ENCODE assay signal across 8 cellular contexts in the genomic region with DNA sequence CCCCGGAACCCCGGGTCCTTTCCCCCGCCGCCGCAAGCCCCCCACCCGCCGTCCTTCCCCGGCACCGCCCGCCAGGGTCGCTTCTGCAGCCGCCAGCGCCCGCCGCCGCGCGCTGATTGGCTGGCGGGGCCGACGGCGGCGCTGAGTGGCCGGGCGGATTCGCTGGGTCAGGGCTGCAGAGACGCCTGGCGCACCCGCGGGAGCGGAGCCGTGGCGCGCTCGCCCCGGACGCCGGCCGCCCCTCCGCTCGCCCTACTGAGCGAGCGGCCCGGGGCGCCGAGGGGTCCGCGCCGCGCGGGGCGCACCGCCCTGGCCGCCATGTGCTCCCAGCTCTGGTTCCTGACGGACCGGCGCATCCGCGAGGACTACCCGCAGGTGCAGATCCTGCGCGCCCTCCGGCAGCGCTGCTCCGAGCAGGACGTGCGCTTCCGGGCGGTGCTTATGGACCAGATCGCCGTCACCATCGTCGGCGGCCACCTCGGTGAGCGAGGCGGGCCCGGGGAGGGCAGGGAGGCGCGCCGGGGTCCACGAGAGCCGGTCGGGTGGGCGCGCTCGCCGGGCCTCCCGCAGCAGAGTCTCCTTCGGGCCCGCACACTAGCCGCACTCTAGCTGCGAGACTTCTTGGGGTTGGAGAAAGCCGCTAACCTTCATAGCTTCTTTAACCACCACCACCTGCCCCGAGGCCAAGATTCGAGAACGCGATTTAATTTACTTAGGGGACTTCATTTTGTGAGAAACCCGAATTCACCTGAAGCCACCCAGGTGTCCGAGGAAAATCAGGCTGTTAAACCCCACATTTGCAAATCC. TPM values are rescaled to one million over a fixed set of nuclear protein-coding genes. Genes with fewer than 3 reads are reported as not detected.
DNase-seq lines count a peak whose midpoint lies in the region; ATAC-seq, FAIRE-seq and TF ChIP-seq lines count a peak whose summit lies in the region.

A gene with protein sequence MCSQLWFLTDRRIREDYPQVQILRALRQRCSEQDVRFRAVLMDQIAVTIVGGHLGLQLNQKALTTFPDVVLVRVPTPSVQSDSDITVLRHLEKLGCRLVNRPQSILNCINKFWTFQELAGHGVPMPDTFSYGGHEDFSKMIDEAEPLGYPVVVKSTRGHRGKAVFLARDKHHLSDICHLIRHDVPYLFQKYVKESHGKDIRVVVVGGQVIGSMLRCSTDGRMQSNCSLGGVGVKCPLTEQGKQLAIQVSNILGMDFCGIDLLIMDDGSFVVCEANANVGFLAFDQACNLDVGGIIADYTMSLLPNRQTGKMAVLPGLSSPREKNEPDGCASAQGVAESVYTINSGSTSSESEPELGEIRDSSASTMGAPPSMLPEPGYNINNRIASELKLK (plus strand): TSS at position 176 of the 807 bp plus-strand sequence. CDS start 143 bp downstream, at position 319.

- dilution Hi-C loops in endothelial cell of umbilical vein (cut with MboI; ENCODE audit: extremely low pct_ligation_motif_present, low sequenced_read_pairs): no loop called here

- peak within 1 kb of the TSS; percentile 40 for H3K27ac Mint-ChIP-seq in stimulated activated naive CD8-positive, alpha-beta T cell treated with anti-CD3 and anti-CD28 coated beads, Interleukin-15, Interleukin-2, amounts not matched to agents 100 ng/mL and 50 ng/mL, for 24 hours

- H3K4me1 Mint-ChIP-seq in stimulated activated naive CD8-positive, alpha-beta T cell treated with anti-CD3 and anti-CD28 coated beads, Interleukin-15, Interleukin-2, amounts not matched to agents 100 ng/mL and 50 ng/mL, for 24 hours (ENCODE audit: low read depth): peaks cover 6% of the 10 kb centered on the region

- peak within 1 kb of the TSS; percentile 87 for H2AFZ ChIP-seq in endothelial cell of umbilical vein (ENCODE audit: low read depth, low read length)

- H3K4me3 ChIP-seq in endothelial cell of umbilical vein (replicated peaks in 1 of 3; ENCODE audit: insufficient read depth in 1 of 3, low read depth in 1 of 3, low read length in 3 of 3): peak within 1 kb of the TSS; percentile 16 to 40 (median 36)
- peak within 1 kb of the TSS; percentile 72 to 76 for H3K4me3 ChIP-seq in mucosa of rectum (ENCODE audit: low read length in 2 of 2)

- CTCF ChIA-PET in endothelial cell of umbilical vein (lab: Charles Lee): no interaction called here

- no peak within 1 kb of the TSS for H3K9ac ChIP-seq in endothelial cell of umbilical vein (replicated peaks; ENCODE audit: extremely low read depth, insufficient read depth, low read length)
- H3K9ac ChIP-seq in mucosa of rectum (ENCODE audit: low read depth in 1 of 2, low read length in 2 of 2): peak within 1 kb of the TSS in 1 of 2 donors; percentile 78

- no TSS peak for BruUV-seq in endothelial cell of umbilical vein (replicated peaks; lab: Mats Ljungman, UMichigan)

- no peak for TF ChIP-seq POLR2A in endothelial cell of umbilical vein (IDR thresholded peaks at IDR 0.05; ENCODE audit: low read depth, low read length)

- FAIRE-seq in endothelial cell of umbilical vein (lab: Jason Lieb, UNC): no peak

- H3K4me2 ChIP-seq in endothelial cell of umbilical vein (ENCODE audit: insufficient read depth, low read length): peak within 1 kb of the TSS; percentile 47

- no peak for TF ChIP-seq CTCF in endothelial cell of umbilical vein (IDR thresholded peaks at IDR 0.05; ENCODE audit: extremely low read depth in 1 of 2, insufficient read depth in 1 of 2, low read depth in 1 of 2, low read length in 2 of 2)

- H3K4me1 ChIP-seq in endothelial cell of umbilical vein (ENCODE audit: control insufficient read depth, extremely low read depth, insufficient read depth, low read length) (peaks cover 2% of the 10 kb centered on the region), mucosa of rectum (ENCODE audit: control insufficient read depth in 2 of 2, insufficient read depth in 2 of 2, low read length in 2 of 2) (peaks cover 3 to 8% of the 10 kb centered on the region in 2 donors)

- H3K4me3 Mint-ChIP-seq in stimulated activated naive CD8-positive, alpha-beta T cell treated with anti-CD3 and anti-CD28 coated beads, Interleukin-15, Interleukin-2, amounts not matched to agents 100 ng/mL and 50 ng/mL, for 24 hours: peak within 1 kb of the TSS; percentile 80

- H3K27ac ChIP-seq in endothelial cell of umbilical vein (ENCODE audit: insufficient read depth, low read depth, low read length) (no peak within 1 kb of the TSS), mucosa of rectum (ENCODE audit: low read depth in 2 of 2, low read length in 2 of 2) (peak within 1 kb of the TSS in 1 of 2 donors; percentile 29)

- H3K27me3 ChIP-seq in endothelial cell of umbilical vein (ENCODE audit: control insufficient read depth in 2 of 2, insufficient read depth in 2 of 2, low read length in 2 of 2): peaks cover 16 to 36% of the 10 kb centered on the region in 2 experiments
- H3K27me3 ChIP-seq in mucosa of rectum (ENCODE audit: control insufficient read depth in 2 of 2, insufficient read depth in 2 of 2, low read length in 2 of 2): peaks cover 0 to 7% of the 10 kb centered on the region in 2 donors

- H3K9me3 Mint-ChIP-seq in stimulated activated naive CD8-positive, alpha-beta T cell treated with anti-CD3 and anti-CD28 coated beads, Interleukin-15, Interleukin-2, amounts not matched to agents 100 ng/mL and 50 ng/mL, for 24 hours: no peaks in the 10 kb centered on the region

- H3K79me2 ChIP-seq in endothelial cell of umbilical vein (ENCODE audit: control insufficient read depth, insufficient read depth, low read length): no peaks in the 10 kb centered on the region

- H3K9me3 ChIP-seq in endothelial cell of umbilical vein (replicated peaks; ENCODE audit: control insufficient read depth, insufficient read depth, low read length): no peaks in the 10 kb centered on the region
- H3K9me3 ChIP-seq in mucosa of rectum (ENCODE audit: control insufficient read depth in 2 of 2, low read length in 2 of 2): no peaks in the 10 kb centered on the region

- H3K27me3 Mint-ChIP-seq in stimulated activated naive CD8-positive, alpha-beta T cell treated with anti-CD3 and anti-CD28 coated beads, Interleukin-15, Interleukin-2, amounts not matched to agents 100 ng/mL and 50 ng/mL, for 24 hours: peaks cover 48% of the 10 kb centered on the region

- H4K20me1 ChIP-seq in endothelial cell of umbilical vein (replicated peaks; ENCODE audit: control insufficient read depth, extremely low read depth, insufficient read depth, low read length): no peaks in the 10 kb centered on the region

- no peaks in the 10 kb centered on the region for H3K36me3 Mint-ChIP-seq in stimulated activated naive CD8-positive, alpha-beta T cell treated with anti-CD3 and anti-CD28 coated beads, Interleukin-15, Interleukin-2, amounts not matched to agents 100 ng/mL and 50 ng/mL, for 24 hours (ENCODE audit: low read depth)

- ATAC-seq in GM18498 (IDR thresholded peaks at IDR 0.05; ENCODE audit: unreplicated experiment) (peak; percentile 86), HG02885 (IDR thresholded peaks at IDR 0.05; ENCODE audit: poor library complexity, unreplicated experiment) (peak; percentile 90)

- H3K9me1 ChIP-seq in endothelial cell of umbilical vein (replicated peaks; ENCODE audit: control insufficient read depth, extremely low read depth, insufficient read depth, low read length): no peaks in the 10 kb centered on the region

- H3K36me3 ChIP-seq in endothelial cell of umbilical vein (ENCODE audit: control insufficient read depth in 2 of 2, extremely low read depth in 1 of 2, insufficient read depth in 2 of 2, low read length in 2 of 2): no peaks in the 10 kb centered on the region
- no peaks in the 10 kb centered on the region for H3K36me3 ChIP-seq in mucosa of rectum (ENCODE audit: control insufficient read depth in 2 of 2, insufficient read depth in 2 of 2, low read length in 2 of 2)

- intact Hi-C loops in endothelial cell of umbilical vein (cut with micrococcal nuclease): loop anchor here (2.0 kb wide), 1 partner anchor 82 kb away; the partner anchor contains the start of gene CCDC30

- POLR2A ChIA-PET in endothelial cell of umbilical vein (lab: Charles Lee): interaction anchor here (0.5 kb wide), 1 partner anchor 22 kb away, joined by 3 read pairs; no protein-coding TSS in a partner anchor

- peak; percentile 74 for DNase-seq in 8988T
- peak; percentile 48 for DNase-seq in NCI-H2196 treated with DMSO at 0.1 percent for 48 hours (lab: John Stamatoyannopoulos, UW; ENCODE audit: unreplicated experiment)
- peak; percentile 82 for DNase-seq in activated CD8-positive, alpha-beta memory T cell treated with anti-CD3 and anti-CD28 coated beads for 24 hours
- DNase-seq in endothelial cell of umbilical vein (ENCODE audit: low read depth, low spot score): peak; percentile 20

TF ChIP-seq in endothelial cell of umbilical vein, 7 proteins besides CTCF, POLR2A, EP300 and RAD21:
- TF ChIP-seq MYC (IDR thresholded peaks at IDR 0.05; ENCODE audit: low read depth, low read length) (no peak), EZH2 (IDR thresholded peaks at IDR 0.05; ENCODE audit: borderline replicate concordance, low read depth, low read length, severe bottlenecking) (peak; percentile 92)

RNA-seq across cellular contexts. Expression of the gene that starts here (rescaled TPM):
- not detected in 2 replicates for total RNA-seq in endothelial cell of umbilical vein
- under 0.01 and 0.01 TPM in 2 replicates for polyA plus RNA-seq in endothelial cell of umbilical vein
- under 0.01 TPM in 1 of 2 replicates, not detected in the other for polyA plus RNA-seq in endothelial cell of umbilical vein (2011; cell fraction: cytosol; rRNA removed)
- not detected in 2 replicates for polyA plus RNA-seq in endothelial cell of umbilical vein (2011; cell fraction: nucleus; rRNA removed)
- polyA plus RNA-seq in endothelial cell of umbilical vein (2012): 0.01 TPM in 1 of 2 replicates, not detected in the other
- polyA minus RNA-seq in endothelial cell of umbilical vein: not detected in 2 replicates
- 0.20 TPM for polyA minus RNA-seq in endothelial cell of umbilical vein (2011; cell fraction: cytosol; rRNA and poly(A)+ RNA removed)
- not detected in 2 replicates for polyA minus RNA-seq in endothelial cell of umbilical vein (2011; cell fraction: nucleus; rRNA and poly(A)+ RNA removed)

Comparison
In these comparisons a context has a peak if more than half of its experiments do, and no peak if none do; other contexts are left out.
1. Peak in DNase-seq, H3K4me3 ChIP-seq and H3K4me2 ChIP-seq in endothelial cell of umbilical vein; RNA of the gene not detected or under 1 TPM.
2. DNase-seq: peak in every context shown above with its lines; median percentile 82 in activated CD8-positive, alpha-beta memory T cell treated with anti-CD3 and anti-CD28 coated beads for 24 hours; 74 in 8988T; 48 in NCI-H2196 treated with DMSO at 0.1 percent for 48 hours; 20 in endothelial cell of umbilical vein.